ENCODE assay signal across 28 cellular contexts in the genomic region with DNA sequence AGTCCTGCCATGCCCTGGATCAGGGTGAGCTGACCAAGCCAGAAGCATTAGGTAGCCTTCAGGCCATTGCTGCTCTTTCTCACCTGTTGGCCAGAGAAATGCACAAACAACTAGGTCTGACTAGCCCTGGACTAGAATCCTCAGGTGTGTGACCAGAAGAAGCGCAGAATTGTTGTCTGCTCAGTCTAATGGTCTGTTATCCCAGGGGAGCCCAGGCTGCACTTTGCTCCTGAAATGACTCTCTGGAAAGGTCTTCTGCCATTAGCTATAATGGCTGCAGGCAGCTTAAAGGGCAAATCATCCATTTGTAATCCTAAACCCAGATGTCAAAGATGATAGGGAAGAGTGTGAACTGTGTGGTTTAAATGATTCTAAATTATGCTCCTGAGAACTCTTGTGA.
"Had no signal": no experiment of that assay in that cellular context is flagged by ENCODE, and none has a peak within 500 bp of the region (broad histone marks: within the 10 kb centered on the region; RNA-seq: fewer than 3 reads in every experiment).

No MANE protein-coding gene starts in this region.

- H3K36me3 ChIP-seq: esophagus squamous epithelium, thoracic aorta, vagina had no signal

- H3K9me3 ChIP-seq: esophagus squamous epithelium, thoracic aorta, vagina had no signal

- H3K27me3 Mint-ChIP-seq: activated CD8-positive, alpha-beta T cell treated with anti-CD3 and anti-CD28 coated beads for 36 hours; naive thymus-derived CD8-positive, alpha-beta T cell; stimulated activated naive CD8-positive, alpha-beta T cell treated with anti-CD3 and anti-CD28 coated beads, Interleukin-15, Interleukin-2, amounts not matched to agents 100 ng/mL and 50 ng/mL, for 24 hours; type B pancreatic cell had no signal

- H3K4me3 Mint-ChIP-seq: activated CD4-positive, alpha-beta T cell treated with anti-CD3 and anti-CD28 coated beads, Interleukin-2, amount 10 ng/mL, durations not matched to agents 7 days and 5 days; activated CD8-positive, alpha-beta T cell treated with anti-CD3 and anti-CD28 coated beads for 36 hours; activated T-cell treated with anti-CD3 and anti-CD28 coated beads, Interleukin-2, amount 50 U/mL, for 72 hours; mesothelial cell of epicardium; naive thymus-derived CD8-positive, alpha-beta T cell; stimulated activated effector memory CD8-positive, alpha-beta T cell treated with anti-CD3 and anti-CD28 coated beads, Interleukin-12 subunit alpha, Interleukin-12 subunit beta, amount 100 ng/mL, for 72 hours; stimulated activated naive CD8-positive, alpha-beta T cell treated with anti-CD3 and anti-CD28 coated beads, Interleukin-15, Interleukin-2, amounts not matched to agents 100 ng/mL and 50 ng/mL, for 24 hours; T-helper 1 cell treated with Interleukin-12 subunit alpha and Interleukin-12 subunit beta and Interleukin-4 antibody, amounts not matched to agents 30 μg/mL and 1 μg/mL, for 36 hours; type B pancreatic cell had no signal

- ATAC-seq: activated CD8-positive, alpha-beta T cell treated with anti-CD3 and anti-CD28 coated beads for 36 hours; activated naive CD4-positive, alpha-beta T cell treated with anti-CD3 and anti-CD28 coated beads, Interleukin-2, amount 50 U/mL, for 72 hours; activated T-cell treated with anti-CD3 and anti-CD28 coated beads, Interleukin-2, amount 50 U/mL, for 72 hours; left cardiac atrium; naive thymus-derived CD8-positive, alpha-beta T cell; sciatic nerve; stimulated activated effector memory CD8-positive, alpha-beta T cell treated with anti-CD3 and anti-CD28 coated beads, Interleukin-12 subunit alpha, Interleukin-12 subunit beta, amount 100 ng/mL, for 72 hours had no signal

- H3K36me3 Mint-ChIP-seq: activated naive CD4-positive, alpha-beta T cell treated with anti-CD3 and anti-CD28 coated beads, Interleukin-2, amount 50 U/mL, for 72 hours; mesothelial cell of epicardium; naive thymus-derived CD8-positive, alpha-beta T cell; type B pancreatic cell had no signal

- H3K9me3 Mint-ChIP-seq: activated CD4-positive, alpha-beta T cell treated with anti-CD3 and anti-CD28 coated beads, Interleukin-2, amount 10 ng/mL, durations not matched to agents 7 days and 5 days; activated CD8-positive, alpha-beta T cell treated with anti-CD3 and anti-CD28 coated beads for 36 hours; activated naive CD4-positive, alpha-beta T cell treated with anti-CD3 and anti-CD28 coated beads, Interleukin-2, amount 50 U/mL, for 72 hours; activated T-cell treated with anti-CD3 and anti-CD28 coated beads, Interleukin-2, amount 50 U/mL, for 72 hours; mesothelial cell of epicardium; naive thymus-derived CD8-positive, alpha-beta T cell; stimulated activated effector memory CD8-positive, alpha-beta T cell treated with anti-CD3 and anti-CD28 coated beads, Interleukin-12 subunit alpha, Interleukin-12 subunit beta, amount 100 ng/mL, for 72 hours; T-helper 1 cell treated with Interleukin-12 subunit alpha and Interleukin-12 subunit beta and Interleukin-4 antibody, amounts not matched to agents 30 μg/mL and 1 μg/mL, for 36 hours had no signal

- H3K27ac ChIP-seq: epithelial cell of prostate, esophagus squamous epithelium, skin epidermis, thoracic aorta, vagina had no signal

- FAIRE-seq: colon, endometrium, keratinocyte had no signal

- DNase-seq: activated CD4-positive, alpha-beta T cell treated with anti-CD3 and anti-CD28 coated beads for 1 hour; activated CD4-positive, alpha-beta T cell treated with anti-CD3 and anti-CD28 coated beads, Interleukin-2, amount 10 ng/mL, durations not matched to agents 7 days and 5 days; activated CD8-positive, alpha-beta T cell treated with anti-CD3 and anti-CD28 coated beads for 36 hours; activated naive CD4-positive, alpha-beta T cell; activated T-cell treated with anti-CD3 and anti-CD28 coated beads for 4 hours; activated T-cell treated with anti-CD3 and anti-CD28 coated beads, Interleukin-2, amount 50 U/mL, for 72 hours; effector CD8-positive, alpha-beta T cell; esophagus squamous epithelium; foreskin melanocyte; left cardiac atrium; mammary epithelial cell; naive thymus-derived CD8-positive, alpha-beta T cell; stimulated activated CD4-positive, alpha-beta T cell treated with anti-CD3 and anti-CD28 coated beads, Interleukin-4, amount 100 ng/mL, for 24 hours; T1000 had no signal

- H3K27ac Mint-ChIP-seq: activated CD4-positive, alpha-beta T cell treated with anti-CD3 and anti-CD28 coated beads, Interleukin-2, amount 10 ng/mL, durations not matched to agents 7 days and 5 days; activated CD8-positive, alpha-beta T cell treated with anti-CD3 and anti-CD28 coated beads for 36 hours; activated naive CD4-positive, alpha-beta T cell treated with anti-CD3 and anti-CD28 coated beads, Interleukin-2, amount 50 U/mL, for 72 hours; activated T-cell treated with anti-CD3 and anti-CD28 coated beads, Interleukin-2, amount 50 U/mL, for 72 hours; mesothelial cell of epicardium; naive thymus-derived CD8-positive, alpha-beta T cell; stimulated activated effector memory CD8-positive, alpha-beta T cell treated with anti-CD3 and anti-CD28 coated beads, Interleukin-12 subunit alpha, Interleukin-12 subunit beta, amount 100 ng/mL, for 72 hours; stimulated activated naive CD8-positive, alpha-beta T cell treated with anti-CD3 and anti-CD28 coated beads, Interleukin-15, Interleukin-2, amounts not matched to agents 100 ng/mL and 50 ng/mL, for 24 hours; T-helper 1 cell treated with Interleukin-12 subunit alpha and Interleukin-12 subunit beta and Interleukin-4 antibody, amounts not matched to agents 30 μg/mL and 1 μg/mL, for 36 hours; type B pancreatic cell had no signal

- H3K4me3 ChIP-seq: esophagus squamous epithelium, skin epidermis, thoracic aorta, vagina had no signal

- H3K27me3 ChIP-seq: esophagus squamous epithelium, vagina had no signal
